Comparison of ENCODE assay signal across 8 cellular contexts in genomic region chr10:18627452-18628018, GRCh38. TPM values are rescaled to one million over a fixed set of nuclear protein-coding genes. Genes with fewer than 3 reads are reported as not detected.
DNase-seq lines count a peak whose midpoint lies in the region; ATAC-seq, FAIRE-seq and TF ChIP-seq lines count a peak whose summit lies in the region.
"Not testable (repeated sequence)": the region's sequence is repeated elsewhere in the genome, so short reads cannot be mapped to it uniquely, and the experiment has no call there.

No MANE protein-coding gene starts in this region.

- CTCF ChIA-PET in A549 (lab: Yijun Ruan, JAX): interaction anchor here (0.8 kb wide), 1 partner anchor 9 kb away, joined by 4 read pairs; no protein-coding TSS in a partner anchor
- CTCF ChIA-PET in activated B cell treated with CpG ODN at 0.5 μM for 24 hours (lab: Charles Lee): not testable (repeated sequence)

- H3K36me3 Mint-ChIP-seq in H9 (ENCODE audit: insufficient read depth in 1 of 3, low read depth in 3 of 3); activated B cell treated with CpG ODN at 0.5 μM for 24 hours (ENCODE audit: low read depth): not testable (repeated sequence)

- H3K27ac ChIP-seq in A549 (peak overlapping the region; percentile 86 to 89), mucosa of rectum (ENCODE audit: low read depth in 2 of 2, low read length in 2 of 2) (peak overlapping the region; percentile 76 to 77)
- H3K27ac ChIP-seq in H9 (ENCODE audit: insufficient read length, low read depth, low read length): not testable (repeated sequence)

- H3K4ac ChIP-seq in H9 (ENCODE audit: low read depth, low read length): not testable (repeated sequence)

- not testable (repeated sequence) for H2BK5ac ChIP-seq in H9 (ENCODE audit: insufficient read length, low read length)

- H4K91ac ChIP-seq in H9 (ENCODE audit: insufficient read length, low read depth, low read length): not testable (repeated sequence)

- not testable (repeated sequence) for TF ChIP-seq RAD21 in A549 (conservative IDR thresholded peaks at IDR 0.05 in 1 of 2, IDR thresholded peaks at IDR 0.05 in 1 of 2)

- H3K4me3 Mint-ChIP-seq in H9 (peak overlapping the region; percentile 81 to 83), activated B cell treated with CpG ODN at 0.5 μM for 24 hours (peak overlapping the region; percentile 84)

- DNase-seq in A549 (ENCODE audit: low read depth in 1 of 2, low spot score in 1 of 2) (peak in 1 of 2 experiments; percentile 86), H9 (peak; percentile 83), NCI-H446 treated with DMSO at 0.1 percent for 48 hours (lab: John Stamatoyannopoulos, UW) (peak; percentile 51), activated B cell treated with CpG ODN at 0.5 μM for 24 hours (peak; percentile 41), adipocyte (ENCODE audit: low read depth) (peak; percentile 59), fibroblast of villous mesenchyme (ENCODE audit: low read depth) (peak; percentile 67)
- peak; percentile 63 for DNase-seq in stimulated activated CD4-positive, alpha-beta T cell treated with anti-CD3 and anti-CD28 coated beads, Interleukin-2, amount 100 ng/mL, for 4 hours (ENCODE audit: low read depth)

- H3K14ac ChIP-seq in H9 (ENCODE audit: insufficient read depth, low read length): peak overlapping the region; percentile 85

- H3K4me3 ChIP-seq in A549 (peak overlapping the region; percentile 54), adipocyte (ENCODE audit: low read length) (peak overlapping the region; percentile 82), fibroblast of villous mesenchyme (ENCODE audit: low read depth, low read length) (peak overlapping the region; percentile 68), mucosa of rectum (ENCODE audit: low read length in 2 of 2) (peak overlapping the region; percentile 60 to 75)

- H3K36me3 ChIP-seq in adipocyte (ENCODE audit: control insufficient read depth, insufficient read depth, low read length, severe bottlenecking); mucosa of rectum (ENCODE audit: control insufficient read depth in 2 of 2, insufficient read depth in 2 of 2, low read length in 2 of 2): not testable (repeated sequence)

- not testable (repeated sequence) for H3T11ph ChIP-seq in H9 (ENCODE audit: low read length)

- H4K5ac ChIP-seq in H9 (ENCODE audit: insufficient read length, low read depth, low read length): not testable (repeated sequence)

- FAIRE-seq in A549 (lab: Jason Lieb, UNC): not testable (repeated sequence)

- POLR2A ChIA-PET in A549 (lab: Yijun Ruan, JAX) (interaction anchor here (1.2 kb wide), 1 partner anchor 17 kb away, joined by 3 read pairs; no protein-coding TSS in a partner anchor), activated B cell treated with CpG ODN at 0.5 μM for 24 hours (lab: Charles Lee) (interaction anchor here (0.9 kb wide), 1 partner anchor 31 kb away, joined by 3 read pairs; the partner anchor contains the start of gene ARL5B)

- ATAC-seq in A549: peak; percentile 71 to 87; a peak in 3 of 6 replicates
- not testable (repeated sequence) for ATAC-seq in activated B cell treated with CpG ODN at 0.5 μM for 24 hours (ENCODE audit: low read depth)

- H4K8ac ChIP-seq in H9 (replicated peaks; ENCODE audit: insufficient read length, low read depth, low read length): not testable (repeated sequence)

- H2BK15ac ChIP-seq in H9 (ENCODE audit: low read depth, low read length): not testable (repeated sequence)

- H3K79me2 ChIP-seq in H9 (ENCODE audit: insufficient read depth, low read length): not testable (repeated sequence)

- not testable (repeated sequence) for H3K79me1 ChIP-seq in H9 (ENCODE audit: insufficient read depth, low read depth, low read length, poor library complexity, severe bottlenecking)

- H3K4me2 ChIP-seq in A549 (peak overlapping the region; percentile 93), H9 (ENCODE audit: insufficient read depth, insufficient read length, low read length) (peak overlapping the region; percentile 18)

- H2BK12ac ChIP-seq in H9 (ENCODE audit: insufficient read length, low read depth, low read length): not testable (repeated sequence)

- H3K56ac ChIP-seq in H9 (ENCODE audit: insufficient read length, low read depth, low read length): not testable (repeated sequence)

- H3K23ac ChIP-seq in H9 (ENCODE audit: insufficient read length, low read depth, low read length): not testable (repeated sequence)

- peaks cover 18 to 19% of the 10 kb centered on the region in 2 experiments for H3K4me1 Mint-ChIP-seq in H9
- not testable (repeated sequence) for H3K4me1 Mint-ChIP-seq in activated B cell treated with CpG ODN at 0.5 μM for 24 hours

- TF ChIP-seq EP300 in A549 (IDR thresholded peaks at IDR 0.05): not testable (repeated sequence)

- H2AK5ac ChIP-seq in H9 (ENCODE audit: insufficient read length, low read length): not testable (repeated sequence)

- H3K4me1 ChIP-seq in A549 (peaks cover 15% of the 10 kb centered on the region), adipocyte (ENCODE audit: control insufficient read depth, insufficient read depth, low read length) (peaks cover 17% of the 10 kb centered on the region)
- H3K4me1 ChIP-seq in H9 (ENCODE audit: insufficient read depth, low read length); mucosa of rectum (ENCODE audit: control insufficient read depth in 2 of 2, insufficient read depth in 2 of 2, low read length in 2 of 2): not testable (repeated sequence)

- H3K9me3 ChIP-seq in A549; H9 (ENCODE audit: control insufficient read depth, low read depth, low read length); adipocyte (ENCODE audit: control insufficient read depth, low read length); mucosa of rectum (ENCODE audit: control insufficient read depth in 2 of 2, low read length in 2 of 2): not testable (repeated sequence)

- H2BK120ac ChIP-seq in H9 (ENCODE audit: low read depth, low read length, poor library complexity, severe bottlenecking): not testable (repeated sequence)

- peak overlapping the region; percentile 67 for H3K18ac ChIP-seq in H9 (ENCODE audit: insufficient read length, low read depth, low read length)

- H3K27me3 ChIP-seq in H9 (ENCODE audit: insufficient read depth, low read length); adipocyte (replicated peaks; ENCODE audit: control insufficient read depth, insufficient read depth, low read length); mucosa of rectum (ENCODE audit: control insufficient read depth in 2 of 2, insufficient read depth in 2 of 2, low read length in 2 of 2): not testable (repeated sequence)

- H4K20me1 ChIP-seq in H9 (ENCODE audit: control insufficient read depth, insufficient read depth, insufficient read length): not testable (repeated sequence)

- 3% methylated on average over 25 of the region's 25 CpGs for WGBS in A549 (ENCODE audit: missing lambda C conversion rate)
- WGBS in H9 (ENCODE audit: extremely low coverage, insufficient read length, low lambda C conversion rate): no CpG with 5 or more reads among the region's 25 CpGs

- intact Hi-C loops in activated B cell treated with CpG ODN at 0.5 μM for 24 hours (cut with micrococcal nuclease): loop anchor here (1.0 kb wide), 1 partner anchor 24 kb away; the partner anchor contains the start of gene NSUN6

- not testable (repeated sequence) for TF ChIP-seq CTCF in A549 (IDR thresholded peaks at IDR 0.05); H9 (conservative IDR thresholded peaks at IDR 0.05); activated B cell treated with CpG ODN at 0.5 μM for 24 hours (IDR thresholded peaks at IDR 0.05); fibroblast of villous mesenchyme (IDR thresholded peaks at IDR 0.05; ENCODE audit: insufficient read depth, low read depth, low read length)

- peak overlapping the region in 2 of 3 experiments; percentile 94 to 98; a peak in 6 of 7 replicates for H3K27ac Mint-ChIP-seq in H9
- H3K27ac Mint-ChIP-seq in activated B cell treated with CpG ODN at 0.5 μM for 24 hours: peak overlapping the region; percentile 53

- H3K9me3 Mint-ChIP-seq in H9, activated B cell treated with CpG ODN at 0.5 μM for 24 hours: not testable (repeated sequence)

- H3K27me3 Mint-ChIP-seq in H9 (ENCODE audit: low read depth); activated B cell treated with CpG ODN at 0.5 μM for 24 hours: not testable (repeated sequence)

- not testable (repeated sequence) for H2AFZ ChIP-seq in H9 (ENCODE audit: low read length)

- TF ChIP-seq POLR2A in A549 (IDR thresholded peaks at IDR 0.05; ENCODE audit: low read length): not testable (repeated sequence)

- not testable (repeated sequence) for H2BK20ac ChIP-seq in H9 (ENCODE audit: low read depth, low read length, poor library complexity, severe bottlenecking)

- not testable (repeated sequence) for H3K23me2 ChIP-seq in H9 (ENCODE audit: insufficient read length, low read depth, low read length, poor library complexity, severe bottlenecking)

- H3K9ac ChIP-seq in H9 (ENCODE audit: extremely low read depth, insufficient read length, low read length) (peak overlapping the region; percentile 64), adipocyte (ENCODE audit: low read length) (peak overlapping the region; percentile 85), mucosa of rectum (ENCODE audit: low read depth in 1 of 2, low read length in 2 of 2) (peak overlapping the region; percentile 60 to 78)

TF ChIP-seq in A549, 52 proteins besides CTCF, POLR2A, EP300 and RAD21 (continues in another document):
- TF ChIP-seq MAFK (IDR thresholded peaks at IDR 0.05; ENCODE audit: partially characterized antibody): peak; percentile 68
- TF ChIP-seq PHF8 (IDR thresholded peaks at IDR 0.05; ENCODE audit: borderline replicate concordance, low read depth): peak; percentile 44; the same call in 1 of the 2 replicates

RNA-seq across cellular contexts. Expression of gene NSUN6, which starts 23.9 kb away (rescaled TPM):
- polyA plus RNA-seq in A549 (2011; rRNA removed) (11.7 and 14.7 TPM in 2 replicates), A549 (2017; fragmentation: RNase III; extraction: RNeasy Plus Mini Kit Qiagen cat#74134 plus additional on column Dnase treatment) (6.3 to 6.5 TPM (median 6.5 TPM) in 3 replicates)
- polyA plus RNA-seq in A549 (2012; cell fraction: cytosol; rRNA removed): 2.9 and 3.0 TPM in 2 replicates
- polyA plus RNA-seq in A549 (2012; cell fraction: nucleus; rRNA removed): 2.6 and 5.7 TPM in 2 replicates
- polyA minus RNA-seq in A549 (2011; rRNA and poly(A)+ RNA removed): 9.0 and 12.6 TPM in 2 replicates
- total RNA-seq in H9 (2021) (10.2 and 11.9 TPM in 2 replicates), activated B cell treated with CpG ODN at 0.5 μM for 24 hours (16.4 and 18.4 TPM in 2 replicates), fibroblast of villous mesenchyme (6.8 and 8.6 TPM in 2 replicates)

RNA-seq across cellular contexts. Expression of gene ARL5B, which starts 31.7 kb away (rescaled TPM):
- 16.0 and 24.5 TPM in 2 replicates for polyA plus RNA-seq in A549 (2011; rRNA removed)
- polyA plus RNA-seq in A549 (2012; cell fraction: cytosol; rRNA removed): 2.0 and 2.5 TPM in 2 replicates
- 2.7 and 5.1 TPM in 2 replicates for polyA plus RNA-seq in A549 (2012; cell fraction: nucleus; rRNA removed)
- 8.0 to 8.8 TPM (median 8.1 TPM) in 3 replicates for polyA plus RNA-seq in A549 (2017; fragmentation: RNase III; extraction: RNeasy Plus Mini Kit Qiagen cat#74134 plus additional on column Dnase treatment)
- 7.9 and 8.1 TPM in 2 replicates for polyA minus RNA-seq in A549 (2011; rRNA and poly(A)+ RNA removed)
- 33.9 and 34.4 TPM in 2 replicates for total RNA-seq in H9 (2021)
- 9.4 and 10.6 TPM in 2 replicates for total RNA-seq in activated B cell treated with CpG ODN at 0.5 μM for 24 hours
- 18.0 and 22.9 TPM in 2 replicates for total RNA-seq in fibroblast of villous mesenchyme
